ENCODE assay signal across 8 cellular contexts in genomic region chr1:3926956-3927355, GRCh38.
"Had no signal": no experiment of that assay in that cellular context is flagged by ENCODE, and none has a peak within 500 bp of the region (broad histone marks: within the 10 kb centered on the region; RNA-seq: fewer than 3 reads in every experiment).

No MANE protein-coding gene starts in this region.

- DNase-seq: GM23248, GOT3, H9, HCEC 1CT, IMR-90, KBM-7 had no signal

- H3K4me3 Mint-ChIP-seq: H9 had no signal

- H2AFZ ChIP-seq: GM23248 had no signal

- H3K4me3 ChIP-seq: GM23248 had no signal

- H3K9ac ChIP-seq: GM23248 had no signal

- H3K27ac ChIP-seq: GM23248 had no signal

- FAIRE-seq: H54, HTR-8/SVneo had no signal
